32 cellular contexts compared by ENCODE assay signal in the genomic region with DNA sequence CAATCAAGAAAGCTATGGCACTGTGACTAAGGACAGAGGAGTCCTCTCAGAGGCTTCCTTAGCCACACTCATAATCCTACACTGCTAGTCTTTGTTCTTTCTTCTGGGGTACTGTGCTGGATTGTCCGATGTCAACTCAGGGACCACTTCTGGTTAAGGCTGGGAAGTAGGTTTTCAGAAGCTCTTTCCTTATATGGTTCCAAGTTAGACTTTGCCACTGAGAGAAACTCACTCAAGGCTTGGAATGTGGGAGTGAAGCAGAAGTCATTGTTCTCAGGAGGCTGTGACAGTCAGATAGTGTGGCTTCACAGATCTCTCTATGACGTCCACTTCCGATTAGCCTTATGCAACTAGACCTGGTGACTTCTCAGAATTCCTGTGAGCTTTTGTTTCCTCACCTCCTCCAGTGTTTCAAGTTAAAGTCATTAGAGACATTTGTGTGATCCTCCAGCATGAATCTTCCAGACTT.
DNase-seq lines count a peak whose midpoint lies in the region; ATAC-seq and TF ChIP-seq lines count a peak whose summit lies in the region.
"Had no signal": no experiment of that assay in that cellular context is flagged by ENCODE, and none has a peak within 500 bp of the region (broad histone marks: within the 10 kb centered on the region; RNA-seq: fewer than 3 reads in every experiment).

No MANE protein-coding gene starts in this region.

- in situ Hi-C loops in gastrocnemius medialis (cut with MboI; ENCODE audit: low sequenced_read_pairs in 4 of 4): no loop called here

- TF ChIP-seq POLR2A in gastrocnemius medialis (IDR thresholded peaks at IDR 0.05): no peak

- H3K27me3 ChIP-seq in SJSA1 (replicated peaks): no peaks in the 10 kb centered on the region
- no peaks in the 10 kb centered on the region for H3K27me3 ChIP-seq in gastrocnemius medialis
- H3K27me3 ChIP-seq: right atrium auricular region, upper lobe of left lung had no signal

- H3K4me3 Mint-ChIP-seq in stimulated activated memory B cell treated with anti-CD40 and anti-IgM and Interleukin-4, amounts not matched to agents 10 μg/mL and 1 μg/mL and 100 μg/mL, for 72 hours: no peak overlapping the region
- H3K4me3 Mint-ChIP-seq: activated CD4-positive, alpha-beta T cell treated with anti-CD3 and anti-CD28 coated beads, Interleukin-2, amount 10 ng/mL, durations not matched to agents 24 days and 14 days; activated naive CD8-positive, alpha-beta T cell treated with anti-CD3 and anti-CD28 coated beads, Interleukin-2, amount 50 U/mL, for 24 hours; activated T-cell treated with anti-CD3 and anti-CD28 coated beads, Interleukin-2, amount 50 U/mL, for 24 hours; CD4-positive, alpha-beta T cell; central memory CD8-positive, alpha-beta T cell; dendritic cell treated with granulocyte-macrophage colony-stimulating factor and Interleukin-4, amounts not matched to agents 40 ng/mL and 50 ng/mL, for 4 days; natural killer cell had no signal

- H3K27me3 Mint-ChIP-seq in stimulated activated memory B cell treated with anti-CD40 and anti-IgM and Interleukin-4, amounts not matched to agents 10 μg/mL and 1 μg/mL and 100 μg/mL, for 72 hours: no peaks in the 10 kb centered on the region
- H3K27me3 Mint-ChIP-seq: activated CD4-positive, alpha-beta T cell treated with anti-CD3 and anti-CD28 coated beads, Interleukin-2, amount 10 ng/mL, durations not matched to agents 24 days and 14 days had no signal

- no peak overlapping the region for H3K27ac Mint-ChIP-seq in stimulated activated memory B cell treated with anti-CD40 and anti-IgM and Interleukin-4, amounts not matched to agents 10 μg/mL and 1 μg/mL and 100 μg/mL, for 72 hours
- H3K27ac Mint-ChIP-seq: activated CD4-positive, alpha-beta T cell treated with anti-CD3 and anti-CD28 coated beads, Interleukin-2, amount 10 ng/mL, durations not matched to agents 24 days and 14 days; activated naive CD8-positive, alpha-beta T cell treated with anti-CD3 and anti-CD28 coated beads, Interleukin-2, amount 50 U/mL, for 24 hours; activated T-cell treated with anti-CD3 and anti-CD28 coated beads, Interleukin-2, amount 50 U/mL, for 24 hours; CD4-positive, alpha-beta T cell; dendritic cell treated with granulocyte-macrophage colony-stimulating factor and Interleukin-4, amounts not matched to agents 40 ng/mL and 50 ng/mL, for 4 days; natural killer cell had no signal

- H3K9me3 ChIP-seq in SJSA1 (replicated peaks) (no peaks in the 10 kb centered on the region), gastrocnemius medialis (no peaks in the 10 kb centered on the region)
- H3K9me3 ChIP-seq: left ventricle myocardium inferior, pancreas, right atrium auricular region, upper lobe of left lung had no signal

- DNase-seq in GF-D8 (lab: John Stamatoyannopoulos, UW): peak; percentile 56
- DNase-seq in SJSA1 (ENCODE audit: low read depth in 1 of 2, low spot score in 2 of 2): no peak
- peak; percentile 3 for DNase-seq in fibroblast of pulmonary artery (ENCODE audit: low read depth)
- no peak for DNase-seq in gastrocnemius medialis
- no peak for DNase-seq in NCI-H526 treated with DMSO at 0.1 percent for 48 hours (lab: John Stamatoyannopoulos, UW)
- DNase-seq in NCI-H2227 treated with DMSO at 0.1 percent for 48 hours (lab: John Stamatoyannopoulos, UW): no peak
- DNase-seq: activated CD4-positive, alpha-beta T cell treated with anti-CD3 and anti-CD28 coated beads, Interleukin-2, amount 10 ng/mL, durations not matched to agents 24 days and 14 days; activated gamma-delta T cell treated with Interleukin-2 at 50 U/mL for 16 hours; activated naive CD8-positive, alpha-beta T cell treated with anti-CD3 and anti-CD28 coated beads, Interleukin-2, amount 50 U/mL, for 24 hours; activated T-cell treated with anti-CD3 and anti-CD28 coated beads, Interleukin-2, amount 50 U/mL, for 24 hours; CD4-positive, alpha-beta T cell; DMS 273 treated with DMSO at 0.1 percent for 48 hours; islet precursor cell; KG1; left ventricle myocardium inferior; midbrain; MM.1S; natural killer cell; NCI-H1417; NCI-H2081; NCI-H345; NCI-H774; pancreas; stimulated activated CD4-positive, alpha-beta T cell treated with anti-CD3 and anti-CD28 coated beads, Interleukin-2, amount 100 ng/mL, for 24 hours; T-helper 2 cell; upper lobe of left lung; WERI-Rb-1 had no signal

- peak; percentile 26 to 79 for ATAC-seq in gastrocnemius medialis
- ATAC-seq in stimulated activated memory B cell treated with anti-CD40 and anti-IgM and Interleukin-4, amounts not matched to agents 10 μg/mL and 1 μg/mL and 100 μg/mL, for 72 hours: no peak
- ATAC-seq: activated naive CD8-positive, alpha-beta T cell treated with anti-CD3 and anti-CD28 coated beads, Interleukin-2, amount 50 U/mL, for 24 hours; natural killer cell; pancreas; SK-N-SH treated with all-trans-retinoic acid at 6 μM for 48 hours had no signal

- H3K27ac ChIP-seq in SJSA1 (peak overlapping the region; percentile 9; the same call in 1 of the 2 replicates), gastrocnemius medialis (peak overlapping the region in 2 of 4 donors; percentile 9 to 40)
- H3K27ac ChIP-seq: left ventricle myocardium inferior, pancreas, right atrium auricular region, upper lobe of left lung, WERI-Rb-1 had no signal

- H3K9me3 Mint-ChIP-seq in stimulated activated memory B cell treated with anti-CD40 and anti-IgM and Interleukin-4, amounts not matched to agents 10 μg/mL and 1 μg/mL and 100 μg/mL, for 72 hours: no peaks in the 10 kb centered on the region
- H3K9me3 Mint-ChIP-seq: activated CD4-positive, alpha-beta T cell treated with anti-CD3 and anti-CD28 coated beads, Interleukin-2, amount 10 ng/mL, durations not matched to agents 24 days and 14 days; activated naive CD8-positive, alpha-beta T cell treated with anti-CD3 and anti-CD28 coated beads, Interleukin-2, amount 50 U/mL, for 24 hours; activated T-cell treated with anti-CD3 and anti-CD28 coated beads, Interleukin-2, amount 50 U/mL, for 24 hours; CD4-positive, alpha-beta T cell; dendritic cell treated with granulocyte-macrophage colony-stimulating factor and Interleukin-4, amounts not matched to agents 40 ng/mL and 50 ng/mL, for 4 days; natural killer cell had no signal

- no peaks in the 10 kb centered on the region for H3K4me1 ChIP-seq in SJSA1 (replicated peaks)
- no peaks in the 10 kb centered on the region for H3K4me1 ChIP-seq in gastrocnemius medialis
- H3K4me1 ChIP-seq: left ventricle myocardium inferior, pancreas, right atrium auricular region, upper lobe of left lung had no signal

- H3K4me1 Mint-ChIP-seq in stimulated activated memory B cell treated with anti-CD40 and anti-IgM and Interleukin-4, amounts not matched to agents 10 μg/mL and 1 μg/mL and 100 μg/mL, for 72 hours: no peaks in the 10 kb centered on the region
- H3K4me1 Mint-ChIP-seq: activated CD4-positive, alpha-beta T cell treated with anti-CD3 and anti-CD28 coated beads, Interleukin-2, amount 10 ng/mL, durations not matched to agents 24 days and 14 days; activated naive CD8-positive, alpha-beta T cell treated with anti-CD3 and anti-CD28 coated beads, Interleukin-2, amount 50 U/mL, for 24 hours; central memory CD8-positive, alpha-beta T cell; natural killer cell had no signal

- H3K36me3 ChIP-seq in SJSA1: no peaks in the 10 kb centered on the region
- no peaks in the 10 kb centered on the region for H3K36me3 ChIP-seq in gastrocnemius medialis
- H3K36me3 ChIP-seq: left ventricle myocardium inferior, pancreas, right atrium auricular region, upper lobe of left lung, WERI-Rb-1 had no signal

- H3K36me3 Mint-ChIP-seq in stimulated activated memory B cell treated with anti-CD40 and anti-IgM and Interleukin-4, amounts not matched to agents 10 μg/mL and 1 μg/mL and 100 μg/mL, for 72 hours: no peaks in the 10 kb centered on the region
- H3K36me3 Mint-ChIP-seq: natural killer cell had no signal

- H3K4me3 ChIP-seq in SJSA1: no peak overlapping the region
- H3K4me3 ChIP-seq in fibroblast of pulmonary artery (replicated peaks; ENCODE audit: low read depth, low read length): no peak overlapping the region
- H3K4me3 ChIP-seq in gastrocnemius medialis: no peak overlapping the region
- H3K4me3 ChIP-seq: left ventricle myocardium inferior, pancreas, right atrium auricular region, upper lobe of left lung had no signal

- intact Hi-C loops in gastrocnemius medialis (cut with DNase I; ENCODE audit: low total_unique reads): no loop called here

- TF ChIP-seq CTCF in fibroblast of pulmonary artery (IDR thresholded peaks at IDR 0.05; ENCODE audit: low read length, missing control alignments) (no peak), gastrocnemius medialis (IDR thresholded peaks at IDR 0.05 in 4 of 5, conservative IDR thresholded peaks at IDR 0.05 in 1 of 5) (no peak)

Comparison
In these comparisons a context has a peak if more than half of its experiments do, and no peak if none do; other contexts are left out.
1. DNase-seq: peak in GF-D8 (single experiment) and fibroblast of pulmonary artery (single experiment); none in SJSA1 (0 of 2), gastrocnemius medialis (0 of 2), NCI-H526 treated with DMSO at 0.1 percent for 48 hours (single experiment) and NCI-H2227 treated with DMSO at 0.1 percent for 48 hours (single experiment).